ENCODE assay signal across 1 cellular context in genomic region chr9:129064499-129064908, GRCh38.
TF ChIP-seq lines count a peak whose summit lies in the region.

No MANE protein-coding gene starts in this region.

TF ChIP-seq in HepG2, 621 proteins besides CTCF, POLR2A, EP300 and RAD21 (continued from another document):
- TF ChIP-seq HNF1A (IDR thresholded peaks at IDR 0.05; ENCODE audit: low read depth) (no peak), HNF1A (CRISPR knock-in tag; IDR thresholded peaks at IDR 0.05; ENCODE audit: borderline replicate concordance) (peak; percentile 55; the same call in 1 of the 2 replicates), ZNF326 (CRISPR knock-in tag; IDR thresholded peaks at IDR 0.05; ENCODE audit: borderline replicate concordance) (no peak), RFXAP (CRISPR knock-in tag; IDR thresholded peaks at IDR 0.05; ENCODE audit: borderline replicate concordance) (peak; percentile 65; the same call in 1 of the 2 replicates), ARID2 (CRISPR knock-in tag; IDR thresholded peaks at IDR 0.05; ENCODE audit: borderline replicate concordance) (no peak), ZFP82 (CRISPR knock-in tag; IDR thresholded peaks at IDR 0.05; ENCODE audit: borderline replicate concordance) (no peak), RELA (CRISPR knock-in tag; IDR thresholded peaks at IDR 0.05) (no peak), ZNF432 (CRISPR knock-in tag; IDR thresholded peaks at IDR 0.05; ENCODE audit: borderline replicate concordance) (no peak), CREB1 (IDR thresholded peaks at IDR 0.05) (no peak), CREB1 (CRISPR knock-in tag; IDR thresholded peaks at IDR 0.05) (peak; percentile 36; the same call in 1 of the 2 replicates), MEIS1 (CRISPR knock-in tag; IDR thresholded peaks at IDR 0.05; ENCODE audit: borderline replicate concordance) (peak; percentile 44; the same call in 1 of the 2 replicates), TBX3 (IDR thresholded peaks at IDR 0.05; ENCODE audit: borderline replicate concordance) (peak; percentile 47; the same call in 1 of the 2 replicates), GFI1 (CRISPR knock-in tag; IDR thresholded peaks at IDR 0.05; ENCODE audit: borderline replicate concordance) (no peak), ASH2L (IDR thresholded peaks at IDR 0.05; ENCODE audit: insufficient read length, low read depth, low read length) (no peak), GATAD2A (CRISPR knock-in tag; IDR thresholded peaks at IDR 0.05) (peak; percentile 83), ZNF737 (CRISPR knock-in tag; IDR thresholded peaks at IDR 0.05; ENCODE audit: borderline replicate concordance) (no peak), TFAP4 (IDR thresholded peaks at IDR 0.05; ENCODE audit: borderline replicate concordance, low read depth) (peak; percentile 91), REXO4 (CRISPR knock-in tag; IDR thresholded peaks at IDR 0.05; ENCODE audit: borderline replicate concordance) (no peak), ZBED4 (CRISPR knock-in tag; IDR thresholded peaks at IDR 0.05; ENCODE audit: borderline replicate concordance) (peak; percentile 82; the same call in 1 of the 2 replicates), CHD2 (IDR thresholded peaks at IDR 0.05; ENCODE audit: low read depth, low read length) (no peak), ZC3H13 (CRISPR knock-in tag; IDR thresholded peaks at IDR 0.05) (no peak), SP1 (IDR thresholded peaks at IDR 0.05) (no peak), SP1 (CRISPR knock-in tag; IDR thresholded peaks at IDR 0.05) (no peak), PBX2 (CRISPR knock-in tag; IDR thresholded peaks at IDR 0.05) (no peak), BORCS8-MEF2B (CRISPR knock-in tag; IDR thresholded peaks at IDR 0.05) (no peak), ZBTB4 (CRISPR knock-in tag; IDR thresholded peaks at IDR 0.05; ENCODE audit: borderline replicate concordance) (0 out of 2 replicates have a peak, but pooled peaks have one; percentile 45), MTA1 (CRISPR knock-in tag; IDR thresholded peaks at IDR 0.05; ENCODE audit: borderline replicate concordance) (peak; percentile 93; the same call in 1 of the 2 replicates), KLF13 (CRISPR knock-in tag; IDR thresholded peaks at IDR 0.05) (no peak), ZBTB38 (CRISPR knock-in tag; IDR thresholded peaks at IDR 0.05) (peak; percentile 89)
- TF ChIP-seq, protein P1, sequence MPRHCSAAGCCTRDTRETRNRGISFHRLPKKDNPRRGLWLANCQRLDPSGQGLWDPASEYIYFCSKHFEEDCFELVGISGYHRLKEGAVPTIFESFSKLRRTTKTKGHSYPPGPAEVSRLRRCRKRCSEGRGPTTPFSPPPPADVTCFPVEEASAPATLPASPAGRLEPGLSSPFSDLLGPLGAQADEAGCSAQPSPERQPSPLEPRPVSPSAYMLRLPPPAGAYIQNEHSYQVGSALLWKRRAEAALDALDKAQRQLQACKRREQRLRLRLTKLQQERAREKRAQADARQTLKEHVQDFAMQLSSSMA (CRISPR knock-in tag; IDR thresholded peaks at IDR 0.05), result no peak
- TF ChIP-seq, protein P2, sequence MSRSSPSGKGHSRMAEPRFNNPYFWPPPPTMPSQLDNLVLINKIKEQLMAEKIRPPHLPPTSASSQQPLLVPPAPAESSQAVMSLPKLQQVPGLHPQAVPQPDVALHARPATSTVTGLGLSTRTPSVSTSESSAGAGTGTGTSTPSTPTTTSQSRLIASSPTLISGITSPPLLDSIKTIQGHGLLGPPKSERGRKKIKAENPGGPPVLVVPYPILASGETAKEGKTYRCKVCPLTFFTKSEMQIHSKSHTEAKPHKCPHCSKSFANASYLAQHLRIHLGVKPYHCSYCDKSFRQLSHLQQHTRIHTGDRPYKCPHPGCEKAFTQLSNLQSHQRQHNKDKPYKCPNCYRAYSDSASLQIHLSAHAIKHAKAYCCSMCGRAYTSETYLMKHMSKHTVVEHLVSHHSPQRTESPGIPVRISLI (CRISPR knock-in tag; IDR thresholded peaks at IDR 0.05; ENCODE audit: borderline replicate concordance), result peak; percentile 100
- TF ChIP-seq, protein P3, sequence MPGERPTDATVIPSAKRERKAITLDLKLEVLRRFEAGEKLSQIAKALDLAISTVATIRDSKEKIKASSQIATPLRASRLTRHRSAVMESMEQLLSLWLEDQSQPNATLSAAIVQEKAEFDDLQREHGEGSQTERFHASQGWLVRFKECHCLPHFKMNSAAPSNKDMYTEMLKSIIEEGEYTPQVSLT (CRISPR knock-in tag; IDR thresholded peaks at IDR 0.05; ENCODE audit: borderline replicate concordance, low read depth), result no peak
- TF ChIP-seq, protein P4, sequence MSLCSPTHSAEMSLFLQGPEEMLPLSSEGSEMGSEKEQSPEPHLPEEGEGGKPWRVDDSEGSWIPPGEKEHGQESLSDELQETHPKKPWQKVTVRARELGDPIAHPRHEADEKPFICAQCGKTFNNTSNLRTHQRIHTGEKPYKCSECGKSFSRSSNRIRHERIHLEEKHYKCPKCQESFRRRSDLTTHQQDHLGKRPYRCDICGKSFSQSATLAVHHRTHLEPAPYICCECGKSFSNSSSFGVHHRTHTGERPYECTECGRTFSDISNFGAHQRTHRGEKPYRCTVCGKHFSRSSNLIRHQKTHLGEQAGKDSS (CRISPR knock-in tag; IDR thresholded peaks at IDR 0.05; ENCODE audit: borderline replicate concordance, low read depth), result peak; percentile 64; the same call in 1 of the 2 replicates
- TF ChIP-seq, protein P5, sequence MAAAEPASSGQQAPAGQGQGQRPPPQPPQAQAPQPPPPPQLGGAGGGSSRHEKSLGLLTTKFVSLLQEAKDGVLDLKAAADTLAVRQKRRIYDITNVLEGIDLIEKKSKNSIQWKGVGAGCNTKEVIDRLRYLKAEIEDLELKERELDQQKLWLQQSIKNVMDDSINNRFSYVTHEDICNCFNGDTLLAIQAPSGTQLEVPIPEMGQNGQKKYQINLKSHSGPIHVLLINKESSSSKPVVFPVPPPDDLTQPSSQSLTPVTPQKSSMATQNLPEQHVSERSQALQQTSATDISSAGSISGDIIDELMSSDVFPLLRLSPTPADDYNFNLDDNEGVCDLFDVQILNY (CRISPR knock-in tag; conservative IDR thresholded peaks at IDR 0.05), result no peak
